21 cellular contexts compared by ENCODE assay signal in the genomic region with DNA sequence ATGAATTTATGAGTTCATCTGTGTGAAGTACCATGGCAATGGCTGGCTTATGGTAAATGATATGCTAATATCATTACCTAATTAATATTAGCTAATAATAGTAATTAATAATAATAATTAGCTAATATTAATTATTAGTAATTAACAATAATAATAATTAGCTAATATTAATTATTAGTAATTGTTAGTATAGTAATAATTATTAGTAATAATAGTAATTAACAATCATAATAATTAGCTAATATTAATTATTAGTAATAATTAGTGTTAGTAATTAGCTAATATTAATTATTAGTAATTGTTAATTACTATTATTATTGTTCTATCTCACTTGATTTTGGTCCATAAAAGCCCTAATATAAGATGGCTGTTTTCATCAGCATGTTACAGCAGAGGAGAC. TPM values are rescaled to one million over a fixed set of nuclear protein-coding genes. Genes with fewer than 3 reads are reported as not detected.
DNase-seq lines count a peak whose midpoint lies in the region; ATAC-seq, FAIRE-seq and TF ChIP-seq lines count a peak whose summit lies in the region.
"Had no signal": no experiment of that assay in that cellular context is flagged by ENCODE, and none has a peak within 500 bp of the region (broad histone marks: within the 10 kb centered on the region; RNA-seq: fewer than 3 reads in every experiment).

No MANE protein-coding gene starts in this region.

- H3K36me3 Mint-ChIP-seq in activated CD4-positive, alpha-beta T cell treated with anti-CD3 and anti-CD28 coated beads for 36 hours (ENCODE audit: low read depth), result no peaks in the 10 kb centered on the region
- H3K36me3 Mint-ChIP-seq: CD4-positive, alpha-beta memory T cell had no signal

- no peaks in the 10 kb centered on the region for H3K4me1 Mint-ChIP-seq in activated CD4-positive, alpha-beta T cell treated with anti-CD3 and anti-CD28 coated beads for 36 hours
- H3K4me1 Mint-ChIP-seq: CD4-positive, alpha-beta memory T cell had no signal

- peak; percentile 99 for FAIRE-seq in pancreas (lab: Jason Lieb, UNC)
- FAIRE-seq: GM12891, GM18507 had no signal

- TF ChIP-seq POLR2A in esophagus muscularis mucosa (IDR thresholded peaks at IDR 0.05; ENCODE audit: low read depth) (no peak), transverse colon (IDR thresholded peaks at IDR 0.05) (no peak)

- H3K4me3 ChIP-seq in esophagus muscularis mucosa (no peak overlapping the region), pancreas (no peak overlapping the region), transverse colon (no peak overlapping the region)

- no peak overlapping the region for H3K27ac Mint-ChIP-seq in activated CD4-positive, alpha-beta T cell treated with anti-CD3 and anti-CD28 coated beads for 36 hours
- H3K27ac Mint-ChIP-seq: CD4-positive, alpha-beta memory T cell had no signal

- TF ChIP-seq CTCF in VCaP (conservative IDR thresholded peaks at IDR 0.05) (no peak), esophagus muscularis mucosa (IDR thresholded peaks at IDR 0.05) (no peak), pancreas (IDR thresholded peaks at IDR 0.05) (no peak), transverse colon (IDR thresholded peaks at IDR 0.05) (no peak)

- H3K27me3 Mint-ChIP-seq in activated CD4-positive, alpha-beta T cell treated with anti-CD3 and anti-CD28 coated beads for 36 hours, result peaks cover 3% of the 10 kb centered on the region
- H3K27me3 Mint-ChIP-seq: CD4-positive, alpha-beta memory T cell had no signal

- in situ Hi-C loops in transverse colon (cut with MboI; ENCODE audit: low pct_ligation_motif_present in 1 of 4, low pct_unique_long_range_greater_than_20kb in 1 of 4, low sequenced_read_pairs in 3 of 4), result no loop called here

- POLR2A ChIA-PET in activated CD4-positive, alpha-beta T cell treated with anti-CD3 and anti-CD28 coated beads for 36 hours (lab: Charles Lee), result no interaction called here

- no peaks in the 10 kb centered on the region for H3K36me3 ChIP-seq in esophagus muscularis mucosa
- H3K36me3 ChIP-seq in pancreas, result no peaks in the 10 kb centered on the region
- no peaks in the 10 kb centered on the region for H3K36me3 ChIP-seq in transverse colon

- ATAC-seq in pancreas (no peak), GM21723 (IDR thresholded peaks at IDR 0.05; ENCODE audit: unreplicated experiment) (no peak)
- no peak for ATAC-seq in activated CD4-positive, alpha-beta T cell treated with anti-CD3 and anti-CD28 coated beads for 36 hours

- intact Hi-C loops in esophagus muscularis mucosa (cut with DNase I) (no loop called here), pancreas (cut with DNase I) (no loop called here), transverse colon (cut with DNase I; ENCODE audit: low total_unique reads) (no loop called here)
- intact Hi-C loops in activated CD4-positive, alpha-beta T cell treated with anti-CD3 and anti-CD28 coated beads for 36 hours (cut with DNase I, micrococcal nuclease), result no loop called here

- H3K4me3 Mint-ChIP-seq in activated CD4-positive, alpha-beta T cell treated with anti-CD3 and anti-CD28 coated beads for 36 hours, result no peak overlapping the region
- H3K4me3 Mint-ChIP-seq: CD4-positive, alpha-beta memory T cell had no signal

- H3K9me3 ChIP-seq in esophagus muscularis mucosa, result no peaks in the 10 kb centered on the region
- no peaks in the 10 kb centered on the region for H3K9me3 ChIP-seq in pancreas
- no peaks in the 10 kb centered on the region for H3K9me3 ChIP-seq in transverse colon

- H3K9me3 Mint-ChIP-seq in activated CD4-positive, alpha-beta T cell treated with anti-CD3 and anti-CD28 coated beads for 36 hours (ENCODE audit: low read depth), result no peaks in the 10 kb centered on the region
- H3K9me3 Mint-ChIP-seq: CD4-positive, alpha-beta memory T cell had no signal

- 0 out of 2 replicates have a peak overlapping the region, but pooled peaks have one; percentile 11 for H3K27ac ChIP-seq in VCaP
- H3K27ac ChIP-seq in esophagus muscularis mucosa (replicated peaks in 1 of 4), result peak overlapping the region in 3 of 4 donors; percentile 27 to 49 (median 30)
- H3K27ac ChIP-seq in pancreas, result no peak overlapping the region
- peak overlapping the region in 3 of 4 donors; percentile 39 to 56 (median 47) for H3K27ac ChIP-seq in transverse colon

- DNase-seq in esophagus muscularis mucosa (ENCODE audit: extremely low spot score), result no peak
- DNase-seq in pancreas, result no peak
- DNase-seq in transverse colon, result no peak
- no peak for DNase-seq in cortex of kidney (lab: John Stamatoyannopoulos, UW)
- DNase-seq in activated CD4-positive, alpha-beta T cell treated with anti-CD3 and anti-CD28 coated beads for 36 hours, result no peak
- DNase-seq: CD4-positive, alpha-beta memory T cell; GF-D8; GOT3; KBM-7; NCI-H1436; NCI-H2029; NCI-H748 treated with DMSO at 0.1 percent for 48 hours; OCI-M1; RPMI8226; SIG-M5 had no signal

- no peak for TF ChIP-seq EP300 in esophagus muscularis mucosa (IDR thresholded peaks at IDR 0.05)
- no peak for TF ChIP-seq EP300 in transverse colon (IDR thresholded peaks at IDR 0.05; ENCODE audit: low read depth)

- H3K4me1 ChIP-seq in esophagus muscularis mucosa (peaks cover 4 to 58% (median 23%) of the 10 kb centered on the region in 4 donors), pancreas (peaks cover 0 to 6% (median 0%) of the 10 kb centered on the region in 3 donors), transverse colon (peaks cover 4 to 22% (median 7%) of the 10 kb centered on the region in 4 donors)

- CTCF ChIA-PET in activated CD4-positive, alpha-beta T cell treated with anti-CD3 and anti-CD28 coated beads for 36 hours (lab: Charles Lee), result interaction anchor here (1.2 kb wide), 1 partner anchor 20 kb away, joined by 4 read pairs; a partner anchor contains a TSS

- H3K27me3 ChIP-seq in esophagus muscularis mucosa (no peaks in the 10 kb centered on the region), pancreas (no peaks in the 10 kb centered on the region), transverse colon (no peaks in the 10 kb centered on the region)

RNA-seq across cellular contexts. Expression of a gene that starts 19.8 kb away (rescaled TPM):
- total RNA-seq in esophagus muscularis mucosa, result 10 to 100 TPM in 3 of 4 donors, 1 to 10 TPM in 1; 5.0 to 15.4 (median 12.7) TPM
- total RNA-seq in pancreas, result 10 to 100 TPM in 1 of 6 donors, 1 to 10 TPM in 5; 2.0 to 10.4 (median 5.2) TPM
- 1 to 10 TPM; 6.4 to 6.7 TPM for polyA plus RNA-seq in pancreas
- total RNA-seq in transverse colon, result 10 to 100 TPM in 2 of 4 donors, 1 to 10 TPM in 2; 3.6 to 12.6 (median 8.6) TPM
- total RNA-seq in activated CD4-positive, alpha-beta T cell treated with anti-CD3 and anti-CD28 coated beads for 36 hours, result not detected
- total RNA-seq: CD4-positive, alpha-beta memory T cell; NCI-H460 had no signal
- polyA plus RNA-seq: BJ; CD4-positive, alpha-beta memory T cell had no signal

Comparison
In these comparisons a context has a peak if more than half of its experiments do, and no peak if none do; other contexts are left out.
1. H3K27ac ChIP-seq: peak in VCaP (single experiment), esophagus muscularis mucosa (3 of 4) and transverse colon (3 of 4); none in pancreas (0 of 4).